8 cellular contexts compared by ENCODE assay signal in the genomic region with DNA sequence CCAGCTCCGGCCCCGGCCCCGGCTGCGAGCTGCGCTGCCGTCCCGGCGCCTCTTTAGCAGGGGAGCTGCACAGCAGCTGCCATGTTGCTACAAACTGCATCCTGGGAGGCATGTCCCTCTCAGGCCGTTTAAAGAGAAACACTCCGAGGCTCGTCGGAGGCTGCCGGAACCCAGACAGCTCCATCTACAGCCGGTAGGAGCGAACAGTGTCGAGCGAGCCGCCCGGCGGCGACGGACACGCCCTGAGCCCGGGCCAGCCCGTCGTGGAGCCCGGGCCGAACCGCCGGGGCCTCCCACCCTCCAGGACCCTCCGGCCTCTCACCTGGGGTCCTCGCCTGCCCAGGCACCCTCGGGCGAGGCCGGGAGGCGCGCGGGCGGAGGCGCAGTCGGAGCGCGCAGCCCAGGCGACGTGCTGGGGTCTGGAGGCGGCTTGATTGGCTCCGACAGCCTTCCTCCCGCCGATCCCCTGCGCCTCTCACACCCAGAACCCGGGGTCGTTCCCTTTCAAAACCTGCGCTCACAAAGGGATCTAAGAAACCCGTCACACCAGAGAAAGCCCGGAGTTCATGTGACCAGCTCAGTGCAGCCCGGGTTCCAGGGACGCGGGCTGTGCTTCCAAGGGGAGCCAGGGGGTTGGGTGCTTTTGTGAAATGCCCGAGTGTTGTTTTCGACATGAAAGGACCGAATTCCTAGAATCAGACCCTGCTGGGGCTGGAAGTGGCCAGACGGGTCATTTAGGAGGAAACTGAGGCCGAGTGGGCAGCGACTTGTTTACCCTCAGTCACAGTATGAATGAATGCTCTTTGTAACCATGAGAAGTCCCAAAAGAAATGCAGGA. TPM values are rescaled to one million over a fixed set of nuclear protein-coding genes. Genes with fewer than 3 reads are reported as not detected.
A peak's percentile ranks its signal among the peaks of the same experiment; 100 is the strongest.
DNase-seq lines count a peak whose midpoint lies in the region; ATAC-seq lines count a peak whose summit lies in the region.

TSS of gene ZNF777 (minus strand) at position 570 of the 838 bp plus-strand sequence. CDS start 5,040 bp downstream, outside the sequence.

- peak within 1 kb of the TSS; percentile 87 for H2AFZ ChIP-seq in mesenchymal stem cell (ENCODE audit: low read depth, low read length)

- peak within 1 kb of the TSS; percentile 10 for H3K27ac ChIP-seq in CD4-positive, CD25-positive, alpha-beta regulatory T cell (ENCODE audit: insufficient read depth, low read length, poor library complexity, severe bottlenecking)
- H3K27ac ChIP-seq in effector memory CD4-positive, alpha-beta T cell (ENCODE audit: insufficient read depth, low read length, poor library complexity, severe bottlenecking): peak within 1 kb of the TSS; percentile 58
- peak within 1 kb of the TSS; percentile 33 for H3K27ac ChIP-seq in mesenchymal stem cell (ENCODE audit: low read length, poor library complexity, severe bottlenecking)

- peaks cover 9% of the 10 kb centered on the region for H3K36me3 ChIP-seq in CD4-positive, CD25-positive, alpha-beta regulatory T cell (ENCODE audit: control insufficient read depth, insufficient read depth, low read length)
- peaks cover 3% of the 10 kb centered on the region for H3K36me3 ChIP-seq in effector memory CD4-positive, alpha-beta T cell (ENCODE audit: control insufficient read depth, insufficient read depth, low read length)
- peaks cover 11 to 12% of the 10 kb centered on the region in 2 experiments for H3K36me3 ChIP-seq in mesenchymal stem cell (ENCODE audit: control insufficient read depth in 1 of 2, insufficient read depth in 2 of 2, low read depth in 1 of 2, low read length in 2 of 2)

- H2BK15ac ChIP-seq in mesenchymal stem cell (ENCODE audit: low read depth, poor library complexity, severe bottlenecking): peak within 1 kb of the TSS; percentile 97

- POLR2A ChIA-PET in activated CD8-positive, alpha-beta T cell treated with anti-CD3 and anti-CD28 coated beads, Interleukin-2, amount 10 ng/mL, durations not matched to agents 7 days and 5 days (lab: Charles Lee): interaction anchor here (0.6 to 1.8 kb wide), 8 partner anchors 15 to 411 kb away, joined by 3 to 6 read pairs (median 4); partner anchors contain the start of gene ZNF783

- H3K79me1 ChIP-seq in mesenchymal stem cell (replicated peaks; ENCODE audit: low read length, poor library complexity, severe bottlenecking): peaks cover 23% of the 10 kb centered on the region

- peak within 1 kb of the TSS in 2 of 3 donors; percentile 83 to 90 for H3K27ac Mint-ChIP-seq in CD4-positive, CD25-positive, alpha-beta regulatory T cell
- H3K27ac Mint-ChIP-seq in activated CD8-positive, alpha-beta T cell treated with anti-CD3 and anti-CD28 coated beads, Interleukin-2, amount 10 ng/mL, durations not matched to agents 7 days and 5 days: peak within 1 kb of the TSS; percentile 80

- H3K23ac ChIP-seq in mesenchymal stem cell (ENCODE audit: low read length in 2 of 2): peak within 1 kb of the TSS in 1 of 2 experiments; percentile 97

- H3K4me1 ChIP-seq in CD4-positive, CD25-positive, alpha-beta regulatory T cell (ENCODE audit: control insufficient read depth, insufficient read depth, low read length, poor library complexity, severe bottlenecking): peaks cover 19% of the 10 kb centered on the region
- H3K4me1 ChIP-seq in effector memory CD4-positive, alpha-beta T cell (ENCODE audit: control insufficient read depth, insufficient read depth, low read length, poor library complexity, severe bottlenecking): peaks cover 16% of the 10 kb centered on the region
- peaks cover 9% of the 10 kb centered on the region for H3K4me1 ChIP-seq in mesenchymal stem cell (ENCODE audit: control insufficient read depth, insufficient read depth, low read depth, low read length)

- peak; percentile 66 to 92 (median 83) for DNase-seq in CD4-positive, CD25-positive, alpha-beta regulatory T cell
- peak; percentile 55 for DNase-seq in NCI-H774 (lab: John Stamatoyannopoulos, UW)
- peak; percentile 89 for DNase-seq in activated CD8-positive, alpha-beta T cell treated with anti-CD3 and anti-CD28 coated beads, Interleukin-2, amount 10 ng/mL, durations not matched to agents 7 days and 5 days
- peak; percentile 57 to 70 (median 64) for DNase-seq in effector memory CD4-positive, alpha-beta T cell
- peak; percentile 92 for DNase-seq in mesenchymal stem cell
- DNase-seq in stimulated activated CD8-positive, alpha-beta memory T cell treated with anti-CD3 and anti-CD28 coated beads, Interleukin-12 subunit alpha, Interleukin-12 subunit beta, amount 100 ng/mL, for 4 hours (ENCODE audit: low read depth): peak; percentile 63

- no peak within 1 kb of the TSS for H2BK120ac ChIP-seq in mesenchymal stem cell (ENCODE audit: low read depth, low read length)

- H4K91ac ChIP-seq in mesenchymal stem cell (ENCODE audit: low read length): peak within 1 kb of the TSS; percentile 93

- H2AK5ac ChIP-seq in mesenchymal stem cell (ENCODE audit: low read length, severe bottlenecking): no peak within 1 kb of the TSS

- H3K4me3 Mint-ChIP-seq in CD4-positive, CD25-positive, alpha-beta regulatory T cell: peak within 1 kb of the TSS; percentile 87 to 95 (median 90)
- peak within 1 kb of the TSS; percentile 82 for H3K4me3 Mint-ChIP-seq in activated CD8-positive, alpha-beta T cell treated with anti-CD3 and anti-CD28 coated beads, Interleukin-2, amount 10 ng/mL, durations not matched to agents 7 days and 5 days

- ATAC-seq in CD4-positive, CD25-positive, alpha-beta regulatory T cell (ENCODE audit: low read depth in 2 of 2): peak; percentile 99
- ATAC-seq in GM19324 (IDR thresholded peaks at IDR 0.05; ENCODE audit: low FRiP score, unreplicated experiment) (peak; percentile 96), HG03460 (IDR thresholded peaks at IDR 0.05; ENCODE audit: unreplicated experiment) (peak; percentile 97)
- peak; percentile 98 for ATAC-seq in activated CD8-positive, alpha-beta T cell treated with anti-CD3 and anti-CD28 coated beads, Interleukin-2, amount 10 ng/mL, durations not matched to agents 7 days and 5 days

- H3K4me3 ChIP-seq in CD4-positive, CD25-positive, alpha-beta regulatory T cell (ENCODE audit: low read depth, low read length): peak within 1 kb of the TSS; percentile 66
- H3K4me3 ChIP-seq in effector memory CD4-positive, alpha-beta T cell (ENCODE audit: insufficient read depth, low read depth, low read length, poor library complexity, severe bottlenecking): peak within 1 kb of the TSS; percentile 78
- H3K4me3 ChIP-seq in mesenchymal stem cell (ENCODE audit: insufficient read depth in 1 of 2, low read depth in 1 of 2, low read length in 2 of 2): peak within 1 kb of the TSS; percentile 86 to 91

- peaks cover 15 to 46% (median 30%) of the 10 kb centered on the region in 4 donors for H3K4me1 Mint-ChIP-seq in CD4-positive, CD25-positive, alpha-beta regulatory T cell
- H3K4me1 Mint-ChIP-seq in activated CD8-positive, alpha-beta T cell treated with anti-CD3 and anti-CD28 coated beads, Interleukin-2, amount 10 ng/mL, durations not matched to agents 7 days and 5 days (ENCODE audit: low read depth): peaks cover 23% of the 10 kb centered on the region

- peak within 1 kb of the TSS; percentile 90 to 93 for H3K18ac ChIP-seq in mesenchymal stem cell (ENCODE audit: low read depth in 1 of 2, low read length in 2 of 2)

- peaks cover 14% of the 10 kb centered on the region for H3K27me3 ChIP-seq in CD4-positive, CD25-positive, alpha-beta regulatory T cell (ENCODE audit: control insufficient read depth, insufficient read depth, low read length)
- no peaks in the 10 kb centered on the region for H3K27me3 ChIP-seq in effector memory CD4-positive, alpha-beta T cell (replicated peaks; ENCODE audit: control insufficient read depth, insufficient read depth, low read length, poor library complexity, severe bottlenecking)
- no peaks in the 10 kb centered on the region for H3K27me3 ChIP-seq in mesenchymal stem cell (ENCODE audit: control insufficient read depth in 1 of 2, insufficient read depth in 1 of 2, low read length in 2 of 2)

- peak within 1 kb of the TSS; percentile 83 to 98 for H3K4ac ChIP-seq in mesenchymal stem cell (ENCODE audit: low read depth in 1 of 2, low read length in 2 of 2)

- peak within 1 kb of the TSS; percentile 97 for H4K8ac ChIP-seq in mesenchymal stem cell (ENCODE audit: low read length)

- H2BK12ac ChIP-seq in mesenchymal stem cell (ENCODE audit: low read length in 2 of 2): peak within 1 kb of the TSS in 1 of 2 experiments; percentile 42

- peaks cover 0 to 2% (median 0%) of the 10 kb centered on the region in 7 donors for H3K9me3 Mint-ChIP-seq in CD4-positive, CD25-positive, alpha-beta regulatory T cell
- no peaks in the 10 kb centered on the region for H3K9me3 Mint-ChIP-seq in activated CD8-positive, alpha-beta T cell treated with anti-CD3 and anti-CD28 coated beads, Interleukin-2, amount 10 ng/mL, durations not matched to agents 7 days and 5 days (ENCODE audit: insufficient read depth)

- peak within 1 kb of the TSS; percentile 80 for H2BK5ac ChIP-seq in mesenchymal stem cell (ENCODE audit: low read depth, low read length, poor library complexity, severe bottlenecking)

- H3K14ac ChIP-seq in mesenchymal stem cell (ENCODE audit: low read length in 2 of 2): peak within 1 kb of the TSS in 1 of 2 experiments; percentile 96

- 2% methylated on average over 59 of the region's 64 CpGs for WGBS in mesenchymal stem cell

- H3K36me3 Mint-ChIP-seq in CD4-positive, CD25-positive, alpha-beta regulatory T cell: peaks cover 12% of the 10 kb centered on the region
- peaks cover 5% of the 10 kb centered on the region for H3K36me3 Mint-ChIP-seq in activated CD8-positive, alpha-beta T cell treated with anti-CD3 and anti-CD28 coated beads, Interleukin-2, amount 10 ng/mL, durations not matched to agents 7 days and 5 days (ENCODE audit: low read depth)

- H3K9me3 ChIP-seq in CD4-positive, CD25-positive, alpha-beta regulatory T cell (ENCODE audit: control insufficient read depth in 2 of 2, low read length in 2 of 2): no peaks in the 10 kb centered on the region
- H3K9me3 ChIP-seq in effector memory CD4-positive, alpha-beta T cell (ENCODE audit: control insufficient read depth, low read length): no peaks in the 10 kb centered on the region
- no peaks in the 10 kb centered on the region for H3K9me3 ChIP-seq in mesenchymal stem cell (ENCODE audit: control insufficient read depth, low read length)

- CTCF ChIA-PET in activated CD8-positive, alpha-beta T cell treated with anti-CD3 and anti-CD28 coated beads, Interleukin-2, amount 10 ng/mL, durations not matched to agents 7 days and 5 days (lab: Charles Lee): interaction anchor here (0.6 to 4.0 kb wide), 18 partner anchors 10 to 199 kb away, joined by 3 to 14 read pairs (median 4); partner anchors contain the start of gene ZNF783

- peaks cover 28% of the 10 kb centered on the region for H3K27me3 Mint-ChIP-seq in CD4-positive, CD25-positive, alpha-beta regulatory T cell
- H3K27me3 Mint-ChIP-seq in activated CD8-positive, alpha-beta T cell treated with anti-CD3 and anti-CD28 coated beads, Interleukin-2, amount 10 ng/mL, durations not matched to agents 7 days and 5 days (ENCODE audit: low read depth): peaks cover 18% of the 10 kb centered on the region

- H3K4me2 ChIP-seq in mesenchymal stem cell (ENCODE audit: low read length, poor library complexity, severe bottlenecking): peak within 1 kb of the TSS; percentile 96

- peak within 1 kb of the TSS; percentile 92 for H3K9ac ChIP-seq in mesenchymal stem cell (ENCODE audit: low read length)

RNA-seq across cellular contexts. Expression of gene ZNF777, which starts in this region (rescaled TPM):
- 13.4 TPM for total RNA-seq in CD4-positive, CD25-positive, alpha-beta regulatory T cell
- polyA plus RNA-seq in CD4-positive, CD25-positive, alpha-beta regulatory T cell: 1 to 10 TPM in 2 of 4 donors, under 1 TPM in 2; 0.46 to 1.6 (median 1.2) TPM
- total RNA-seq in activated CD8-positive, alpha-beta T cell treated with anti-CD3 and anti-CD28 coated beads, Interleukin-2, amount 10 ng/mL, durations not matched to agents 7 days and 5 days: 10 to 100 TPM; 12.9 to 13.1 TPM
- polyA plus RNA-seq in mesenchymal stem cell (2013, experiment 1 of 2): 9.4 TPM
- 8.5 TPM for polyA plus RNA-seq in mesenchymal stem cell (2013, experiment 2 of 2)

Comparison
In these comparisons a context has a peak if more than half of its experiments do, and no peak if none do; other contexts are left out.
1. Peak in every context shown above with its lines: DNase-seq, ATAC-seq, H3K4me3 ChIP-seq and H3K27ac ChIP-seq.